In genomic region chr9:37290881-37291485, GRCh38 we compare ENCODE assay signal across 1 cellular context.
TF ChIP-seq lines count a peak whose summit lies in the region.

No MANE protein-coding gene starts in this region.

TF ChIP-seq in K562, 482 proteins besides CTCF, POLR2A, EP300 and RAD21 (continued from another document):
- TF ChIP-seq ARID4B (CRISPR knock-in tag; IDR thresholded peaks at IDR 0.05) (no peak), ARNT (IDR thresholded peaks at IDR 0.05) (peak in 1 of 2 experiments; percentile 77; a peak in 1 of 4 replicates), SFPQ (IDR thresholded peaks at IDR 0.05; ENCODE audit: low read depth, low read length) (no peak), WHSC1 (IDR thresholded peaks at IDR 0.05; ENCODE audit: low read length) (no peak), ARHGAP35 (IDR thresholded peaks at IDR 0.05; ENCODE audit: partially characterized antibody) (no peak), NFIX (CRISPR knock-in tag; IDR thresholded peaks at IDR 0.05; ENCODE audit: low read depth) (no peak), E2F8 (IDR thresholded peaks at IDR 0.05; ENCODE audit: low read depth, partially characterized antibody) (no peak), ATF7 (IDR thresholded peaks at IDR 0.05) (peak; percentile 91), E2F6 (IDR thresholded peaks at IDR 0.05; ENCODE audit: borderline replicate concordance in 1 of 2, extremely low read depth in 1 of 2, insufficient read depth in 1 of 2, insufficient read length in 1 of 2, low read depth in 1 of 2, low read length in 1 of 2, poor library complexity in 1 of 2, severe bottlenecking in 1 of 2) (no peak), RFX1 (IDR thresholded peaks at IDR 0.05) (no peak), FOSL1 (tag; conservative IDR thresholded peaks at IDR 0.05) (peak; percentile 95), EGR1 (conservative IDR thresholded peaks at IDR 0.05) (no peak), SAP30 (IDR thresholded peaks at IDR 0.05; ENCODE audit: borderline replicate concordance, insufficient read depth, low read depth, low read length, poor library complexity, severe bottlenecking) (no peak), STAT6 (CRISPR knock-in tag; IDR thresholded peaks at IDR 0.05) (no peak), ZNF644 (tag; IDR thresholded peaks at IDR 0.05; ENCODE audit: low read depth) (no peak), ZNF584 (CRISPR knock-in tag; IDR thresholded peaks at IDR 0.05; ENCODE audit: low read depth) (peak; percentile 49; the same call in 1 of the 2 replicates), MCM5 (IDR thresholded peaks at IDR 0.05; ENCODE audit: low read depth) (no peak), CUX1 (CRISPR knock-in tag; IDR thresholded peaks at IDR 0.05) (no peak), PKNOX1 (IDR thresholded peaks at IDR 0.05) (peak; percentile 74)
